In the genomic region with DNA sequence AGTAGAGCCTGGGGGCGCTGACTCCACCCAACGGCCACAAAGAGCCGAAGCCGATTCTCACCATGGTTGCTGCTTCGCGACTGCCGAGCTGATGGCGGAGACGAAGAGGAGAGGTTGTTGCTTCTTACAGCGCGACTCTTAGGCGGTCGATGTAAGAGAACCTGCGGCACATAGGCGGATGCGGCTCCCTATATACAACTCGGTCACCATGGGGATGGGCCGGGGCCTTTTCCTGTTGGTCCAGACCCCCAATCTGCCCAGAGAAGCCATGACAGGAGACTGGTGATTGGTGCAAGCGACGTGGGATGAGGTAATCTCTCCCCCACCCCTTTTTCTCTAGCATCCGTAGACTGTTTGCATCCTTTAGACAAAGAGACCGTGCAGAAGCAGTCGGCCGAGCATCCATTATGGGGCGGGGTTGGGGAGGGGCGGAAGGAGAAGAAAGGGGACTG, we compare ENCODE assay signal across 1 cellular context.
A peak's percentile ranks its signal among the peaks of the same experiment; 100 is the strongest.
TF ChIP-seq lines count a peak whose summit lies in the region.

A gene (minus strand): TSS at position 165 of the 452 bp plus-strand sequence. CDS start 101 bp downstream, at position 64.

TF ChIP-seq in HepG2, 621 proteins besides CTCF, POLR2A, EP300 and RAD21 (continued from another document):
- TF ChIP-seq, protein P1, sequence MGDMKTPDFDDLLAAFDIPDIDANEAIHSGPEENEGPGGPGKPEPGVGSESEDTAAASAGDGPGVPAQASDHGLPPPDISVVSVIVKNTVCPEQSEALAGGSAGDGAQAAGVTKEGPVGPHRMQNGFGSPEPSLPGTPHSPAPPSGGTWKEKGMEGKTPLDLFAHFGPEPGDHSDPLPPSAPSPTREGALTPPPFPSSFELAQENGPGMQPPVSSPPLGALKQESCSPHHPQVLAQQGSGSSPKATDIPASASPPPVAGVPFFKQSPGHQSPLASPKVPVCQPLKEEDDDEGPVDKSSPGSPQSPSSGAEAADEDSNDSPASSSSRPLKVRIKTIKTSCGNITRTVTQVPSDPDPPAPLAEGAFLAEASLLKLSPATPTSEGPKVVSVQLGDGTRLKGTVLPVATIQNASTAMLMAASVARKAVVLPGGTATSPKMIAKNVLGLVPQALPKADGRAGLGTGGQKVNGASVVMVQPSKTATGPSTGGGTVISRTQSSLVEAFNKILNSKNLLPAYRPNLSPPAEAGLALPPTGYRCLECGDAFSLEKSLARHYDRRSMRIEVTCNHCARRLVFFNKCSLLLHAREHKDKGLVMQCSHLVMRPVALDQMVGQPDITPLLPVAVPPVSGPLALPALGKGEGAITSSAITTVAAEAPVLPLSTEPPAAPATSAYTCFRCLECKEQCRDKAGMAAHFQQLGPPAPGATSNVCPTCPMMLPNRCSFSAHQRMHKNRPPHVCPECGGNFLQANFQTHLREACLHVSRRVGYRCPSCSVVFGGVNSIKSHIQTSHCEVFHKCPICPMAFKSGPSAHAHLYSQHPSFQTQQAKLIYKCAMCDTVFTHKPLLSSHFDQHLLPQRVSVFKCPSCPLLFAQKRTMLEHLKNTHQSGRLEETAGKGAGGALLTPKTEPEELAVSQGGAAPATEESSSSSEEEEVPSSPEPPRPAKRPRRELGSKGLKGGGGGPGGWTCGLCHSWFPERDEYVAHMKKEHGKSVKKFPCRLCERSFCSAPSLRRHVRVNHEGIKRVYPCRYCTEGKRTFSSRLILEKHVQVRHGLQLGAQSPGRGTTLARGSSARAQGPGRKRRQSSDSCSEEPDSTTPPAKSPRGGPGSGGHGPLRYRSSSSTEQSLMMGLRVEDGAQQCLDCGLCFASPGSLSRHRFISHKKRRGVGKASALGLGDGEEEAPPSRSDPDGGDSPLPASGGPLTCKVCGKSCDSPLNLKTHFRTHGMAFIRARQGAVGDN (CRISPR knock-in tag; IDR thresholded peaks at IDR 0.05) = 0 out of 2 replicates have a peak, but pooled peaks have one; percentile 2
- TF ChIP-seq PRPF4 (IDR thresholded peaks at IDR 0.05; ENCODE audit: low read depth, low read length, poor library complexity, severe bottlenecking) (no peak), POLR2AphosphoS5 (IDR thresholded peaks at IDR 0.05; ENCODE audit: low read depth, low read length) (no peak), RFX5 (IDR thresholded peaks at IDR 0.05; ENCODE audit: low read depth, low read length) (peak; percentile 87), HNRNPLL (IDR thresholded peaks at IDR 0.05; ENCODE audit: low read depth, low read length, poor library complexity, severe bottlenecking) (peak; percentile 62)
TF ChIP-seq in HepG2: peak in this region for 6.
